ENCODE assay signal across 8 cellular contexts in the genomic region with DNA sequence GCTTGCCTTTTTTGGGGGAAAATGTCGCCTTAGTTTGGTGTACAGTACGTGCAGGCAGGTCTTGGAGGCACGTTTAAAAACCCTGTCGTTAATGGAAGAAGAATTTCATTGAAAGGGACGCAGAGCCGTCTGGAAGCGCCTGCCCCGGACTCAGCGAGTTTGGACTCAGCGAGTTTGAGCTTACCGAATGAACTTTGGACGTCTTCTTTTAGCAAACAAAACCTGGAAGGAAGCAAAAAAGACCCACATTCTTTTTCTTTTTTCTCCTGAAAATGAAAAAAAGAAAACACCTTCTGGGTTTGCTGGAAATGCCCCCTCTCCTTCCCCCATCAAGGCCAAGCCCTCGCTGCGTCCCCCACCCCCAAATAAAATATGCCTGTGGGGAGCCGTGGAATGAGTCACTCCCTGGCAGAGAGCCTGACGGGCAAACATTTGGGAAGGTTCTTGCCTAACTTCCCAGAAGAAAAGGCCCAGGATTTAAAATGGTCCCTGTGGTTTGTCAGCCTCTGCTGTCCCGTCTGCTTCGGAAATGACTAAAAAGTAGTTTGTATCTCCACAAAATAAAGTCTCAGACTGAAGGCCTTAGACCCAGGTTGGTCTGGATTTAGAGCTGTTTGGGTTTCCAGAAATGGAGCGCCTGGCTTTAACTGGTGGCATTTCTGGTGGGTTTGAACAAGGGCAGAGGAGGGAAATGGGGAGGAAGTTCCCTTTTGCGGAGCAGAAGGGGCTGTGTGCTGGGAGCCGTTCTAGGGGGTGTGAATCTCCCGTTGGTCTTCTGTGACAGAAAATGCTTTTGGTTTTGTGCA. TPM values are rescaled to one million over a fixed set of nuclear protein-coding genes. Genes with fewer than 3 reads are reported as not detected.
DNase-seq lines count a peak whose midpoint lies in the region; ATAC-seq and TF ChIP-seq lines count a peak whose summit lies in the region.

No MANE protein-coding gene starts in this region.

- peak overlapping the region; percentile 92 for H3K4me3 Mint-ChIP-seq in Calu3 (ENCODE audit: low read depth, unreplicated experiment)

- peaks cover 32% of the 10 kb centered on the region for H3K4me1 Mint-ChIP-seq in Calu3 (ENCODE audit: low read depth, unreplicated experiment)

- H3K36me3 ChIP-seq in KMS-11 (ENCODE audit: insufficient read depth) = no peaks in the 10 kb centered on the region
- no peaks in the 10 kb centered on the region for H3K36me3 ChIP-seq in iPS-20b (ENCODE audit: insufficient read depth, low read depth, low read length)
- H3K36me3 ChIP-seq in skeletal muscle tissue (ENCODE audit: control insufficient read depth in 3 of 3, insufficient read depth in 3 of 3, low read length in 3 of 3) = no peaks in the 10 kb centered on the region

- H3K9ac ChIP-seq in KMS-11 = no peak overlapping the region
- H3K9ac ChIP-seq in iPS-20b (ENCODE audit: low read depth, low read length) = peak overlapping the region; percentile 17; the same call in 1 of the 2 replicates
- H3K9ac ChIP-seq in skeletal muscle tissue (ENCODE audit: low read depth in 1 of 3, low read length in 3 of 3) = peak overlapping the region; percentile 9 to 87 (median 74)

- in situ Hi-C loops in GM13977 (cut with MboI; ENCODE audit: low pct_unique_long_range_greater_than_20kb, low sequenced_read_pairs, unreplicated experiment) = no loop called here

- no peaks in the 10 kb centered on the region for H3K27me3 ChIP-seq in KMS-11 (ENCODE audit: insufficient read depth, low read depth)
- no peaks in the 10 kb centered on the region for H3K27me3 ChIP-seq in iPS-20b (ENCODE audit: insufficient read depth, low read length)
- no peaks in the 10 kb centered on the region for H3K27me3 ChIP-seq in skeletal muscle tissue (ENCODE audit: control insufficient read depth in 3 of 3, insufficient read depth in 3 of 3, low read length in 3 of 3)

- CTCF ChIA-PET in Calu3 (lab: Charles Lee) = interaction anchor here (0.6 to 1.3 kb wide), 3 partner anchors 12 to 133 kb away, joined by 3 read pairs; no protein-coding TSS in a partner anchor

- no peaks in the 10 kb centered on the region for H3K27me3 Mint-ChIP-seq in Calu3 (ENCODE audit: unreplicated experiment)

- DNase-seq in Calu3 (peak; percentile 76), GM13977 (ENCODE audit: low spot score) (no peak)
- no peak for DNase-seq in activated CD4-positive, CD25-positive, alpha-beta regulatory T cell treated with anti-CD3 and anti-CD28 coated beads, Interleukin-2, amount 50 U/mL, for 72 hours

- ATAC-seq in GM18909 (IDR thresholded peaks at IDR 0.05; ENCODE audit: poor library complexity, unreplicated experiment) = no peak

- peak overlapping the region; percentile 68 for H3K4me2 ChIP-seq in KMS-11

- BruUV-seq in Calu3 (replicated peaks; lab: Mats Ljungman, UMichigan) = TSS peak; percentile 31

- H3K9me3 Mint-ChIP-seq in Calu3 (ENCODE audit: low read depth, unreplicated experiment) = no peaks in the 10 kb centered on the region

- H3K4me3 ChIP-seq in KMS-11 (IDR thresholded peaks at IDR 0.05; ENCODE audit: insufficient read depth, low read depth, low read length) (no peak overlapping the region), iPS-20b (ENCODE audit: low read length) (peak overlapping the region; percentile 85), skeletal muscle tissue (ENCODE audit: low read length in 3 of 3) (peak overlapping the region in 2 of 3 donors; percentile 83 to 88)

- no peaks in the 10 kb centered on the region for H3K9me3 ChIP-seq in iPS-20b (ENCODE audit: insufficient read depth, low read depth, low read length)
- no peaks in the 10 kb centered on the region for H3K9me3 ChIP-seq in skeletal muscle tissue (ENCODE audit: control insufficient read depth in 3 of 3, low read length in 3 of 3)

- intact Hi-C loops in Calu3 (cut with micrococcal nuclease; ENCODE audit: unreplicated experiment) = loop anchor here (1.0 to 10.0 kb wide), 3 partner anchors 36 to 135 kb away; no protein-coding TSS in a partner anchor

- H2AFZ ChIP-seq in KMS-11 (ENCODE audit: low read depth) = no peak overlapping the region

- H3K27ac ChIP-seq in KMS-11 (no peak overlapping the region), angular gyrus (ENCODE audit: low read depth, low read length) (peak overlapping the region; percentile 70), iPS-20b (ENCODE audit: low read length) (no peak overlapping the region), skeletal muscle tissue (ENCODE audit: low read depth, low read length) (peak overlapping the region; percentile 86)

- H3K4me1 ChIP-seq in KMS-11 (ENCODE audit: low read depth, poor library complexity, severe bottlenecking) (peaks cover 8% of the 10 kb centered on the region), iPS-20b (ENCODE audit: insufficient read depth, low read length) (peaks cover 26% of the 10 kb centered on the region), skeletal muscle tissue (ENCODE audit: control insufficient read depth in 3 of 3, insufficient read depth in 3 of 3, low read length in 3 of 3) (peaks cover 29 to 46% (median 33%) of the 10 kb centered on the region in 3 donors)

- H3K36me3 Mint-ChIP-seq in Calu3 (ENCODE audit: insufficient read depth, unreplicated experiment) = peaks cover 35% of the 10 kb centered on the region

- peak overlapping the region; percentile 82 for H3K27ac Mint-ChIP-seq in Calu3 (ENCODE audit: unreplicated experiment)

- peaks cover 28% of the 10 kb centered on the region for H3K79me2 ChIP-seq in KMS-11 (ENCODE audit: insufficient read depth, low read depth)

- H4K20me1 ChIP-seq in KMS-11 (ENCODE audit: insufficient read depth) = no peaks in the 10 kb centered on the region

- TF ChIP-seq CTCF in Calu3 (IDR thresholded peaks at IDR 0.05; ENCODE audit: unreplicated experiment) (no peak), KMS-11 (conservative IDR thresholded peaks at IDR 0.05; ENCODE audit: low read depth, low read length) (no peak), GM13977 (IDR thresholded peaks at IDR 0.05; ENCODE audit: extremely low read depth, insufficient read depth, missing control alignments) (no peak)

RNA-seq across cellular contexts. Expression of a gene that starts 1.7 kb away (rescaled TPM):
- total RNA-seq in Calu3 (2022) = 42.2 and 43.0 TPM in 2 replicates
- 15.7 TPM for total RNA-seq in skeletal muscle tissue

Comparison
In these comparisons a context has a peak if more than half of its experiments do, and no peak if none do; other contexts are left out.
1. H3K27ac ChIP-seq: peak in angular gyrus (single experiment) and skeletal muscle tissue (single experiment); none in KMS-11 (single experiment) and iPS-20b (single experiment).